Comparison of ENCODE assay signal across 8 cellular contexts in the genomic region with DNA sequence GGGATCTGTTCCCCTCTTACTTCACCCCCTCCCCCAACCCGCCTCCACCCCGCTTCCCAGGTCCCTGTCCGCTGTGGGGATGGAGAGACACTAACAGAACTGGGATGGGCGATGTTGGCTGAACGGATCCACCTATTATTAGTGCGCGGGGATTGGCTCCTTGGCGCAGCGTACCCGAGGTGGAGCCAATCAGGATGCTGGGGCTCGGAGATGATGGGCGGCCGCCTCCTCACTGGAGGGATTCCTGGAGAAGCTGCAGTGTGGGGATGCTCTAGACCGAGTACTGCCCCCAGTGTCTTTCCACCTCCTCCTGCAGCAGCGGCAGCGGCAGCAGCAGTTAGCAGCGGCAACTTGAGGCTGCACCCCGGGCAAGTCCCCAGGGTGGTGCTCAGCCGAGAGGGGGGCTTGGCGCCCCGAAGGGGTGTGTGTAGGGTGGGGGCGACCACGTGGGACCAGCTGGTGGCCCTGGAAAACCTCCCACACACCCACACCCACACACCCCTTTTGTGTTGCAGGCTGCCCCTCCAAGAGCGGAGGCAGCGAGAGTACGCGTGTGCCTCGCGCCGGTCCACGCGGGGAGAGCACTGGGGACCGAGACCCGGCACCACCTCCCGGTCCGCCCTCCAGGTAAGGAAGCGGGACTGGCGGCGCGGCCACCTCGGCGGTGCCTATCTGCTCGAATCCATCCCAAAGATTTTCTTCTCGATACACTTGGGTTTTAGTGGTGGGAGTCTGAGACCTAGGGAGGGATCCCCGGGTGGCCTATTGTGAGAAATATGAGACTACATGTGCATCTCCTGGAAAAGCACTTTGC. TPM values are rescaled to one million over a fixed set of nuclear protein-coding genes. Genes with fewer than 3 reads are reported as not detected.
DNase-seq lines count a peak whose midpoint lies in the region; ATAC-seq and TF ChIP-seq lines count a peak whose summit lies in the region.

A gene (plus strand): TSS at position 292 of the 814 bp plus-strand sequence.

- H3K4me3 ChIP-seq in left lung (peak within 1 kb of the TSS; percentile 36 to 42), Karpas-422 (ENCODE audit: low read length) (no peak within 1 kb of the TSS)

- H3K4me1 ChIP-seq in left lung, result no peaks in the 10 kb centered on the region
- no peaks in the 10 kb centered on the region for H3K4me1 ChIP-seq in Karpas-422 (ENCODE audit: low read length)

- no peak within 1 kb of the TSS for H3K9ac ChIP-seq in Karpas-422 (ENCODE audit: low read length)

- peaks cover 14 to 38% of the 10 kb centered on the region in 2 donors for H3K27me3 ChIP-seq in left lung
- no peaks in the 10 kb centered on the region for H3K27me3 ChIP-seq in Karpas-422 (ENCODE audit: low read length)

- H3K9me2 ChIP-seq in Karpas-422 (replicated peaks; ENCODE audit: insufficient read depth, low read length), result no peaks in the 10 kb centered on the region

- H3K36me3 ChIP-seq in left lung (no peaks in the 10 kb centered on the region), Karpas-422 (ENCODE audit: insufficient read depth, low read length) (no peaks in the 10 kb centered on the region)

- ATAC-seq in HG03097 (IDR thresholded peaks at IDR 0.05; ENCODE audit: low FRiP score, unreplicated experiment) (peak; percentile 29), left lung (peak; percentile 61)

- H4K20me1 ChIP-seq in Karpas-422 (ENCODE audit: insufficient read depth, low read depth, low read length), result no peaks in the 10 kb centered on the region

- DNase-seq in GM13976 (ENCODE audit: low spot score) (peak; percentile 22), NCI-H524 treated with DMSO at 0.1 percent for 48 hours (lab: John Stamatoyannopoulos, UW) (peak; percentile 87), left lung (peak; percentile 30 to 70), Karpas-422 (no peak), NAMALWA (ENCODE audit: low spot score) (no peak)

- in situ Hi-C loops in GM13976 (cut with MboI; ENCODE audit: low sequenced_read_pairs, unreplicated experiment), result no loop called here

- no peaks in the 10 kb centered on the region for H3K36me3 Mint-ChIP-seq in dendritic cell treated with granulocyte-macrophage colony-stimulating factor and Interleukin-4, amounts not matched to agents 40 ng/mL and 50 ng/mL, for 4 days (ENCODE audit: low read depth)

- peaks cover 13% of the 10 kb centered on the region for H3K4me1 Mint-ChIP-seq in dendritic cell treated with granulocyte-macrophage colony-stimulating factor and Interleukin-4, amounts not matched to agents 40 ng/mL and 50 ng/mL, for 4 days (ENCODE audit: low read depth)

- intact Hi-C loops in dendritic cell treated with granulocyte-macrophage colony-stimulating factor and Interleukin-4, amounts not matched to agents 40 ng/mL and 50 ng/mL, for 4 days (cut with micrococcal nuclease), result no loop called here
- intact Hi-C loops in left lung (cut with DNase I), result no loop called here

- H2AFZ ChIP-seq in Karpas-422 (ENCODE audit: low read length), result no peak within 1 kb of the TSS

- no peak within 1 kb of the TSS for H3K4me2 ChIP-seq in Karpas-422 (ENCODE audit: low read depth, low read length, poor library complexity, severe bottlenecking)

- H3K4me3 Mint-ChIP-seq in dendritic cell treated with granulocyte-macrophage colony-stimulating factor and Interleukin-4, amounts not matched to agents 40 ng/mL and 50 ng/mL, for 4 days, result peak within 1 kb of the TSS; percentile 46

- no peaks in the 10 kb centered on the region for H3K9me3 ChIP-seq in left lung
- no peaks in the 10 kb centered on the region for H3K9me3 ChIP-seq in Karpas-422 (ENCODE audit: low read length)

- peak within 1 kb of the TSS in 1 of 2 donors; percentile 30 for H3K27ac ChIP-seq in left lung
- peak within 1 kb of the TSS; percentile 17 for H3K27ac ChIP-seq in temporal lobe (ENCODE audit: low read depth, low read length)
- no peak within 1 kb of the TSS for H3K27ac ChIP-seq in Karpas-422 (ENCODE audit: low read length)

- no peaks in the 10 kb centered on the region for H3K9me3 Mint-ChIP-seq in dendritic cell treated with granulocyte-macrophage colony-stimulating factor and Interleukin-4, amounts not matched to agents 40 ng/mL and 50 ng/mL, for 4 days

- no peak for TF ChIP-seq CTCF in GM13976 (IDR thresholded peaks at IDR 0.05; ENCODE audit: borderline replicate concordance, control extremely low read depth, extremely low read depth, insufficient read depth, missing control alignments)
- TF ChIP-seq CTCF in left lung (IDR thresholded peaks at IDR 0.05), result no peak

- H3K27me3 Mint-ChIP-seq in dendritic cell treated with granulocyte-macrophage colony-stimulating factor and Interleukin-4, amounts not matched to agents 40 ng/mL and 50 ng/mL, for 4 days, result peaks cover 41% of the 10 kb centered on the region

- no peaks in the 10 kb centered on the region for H3K79me2 ChIP-seq in Karpas-422 (ENCODE audit: low read length)

- no peak within 1 kb of the TSS for H3K27ac Mint-ChIP-seq in dendritic cell treated with granulocyte-macrophage colony-stimulating factor and Interleukin-4, amounts not matched to agents 40 ng/mL and 50 ng/mL, for 4 days

RNA-seq across cellular contexts. Expression of the gene that starts here (rescaled TPM):
- total RNA-seq in left lung (1 to 10 TPM; 1.5 TPM), temporal lobe (152 TPM)
- not detected in 2 replicates for total RNA-seq in Karpas-422 (2014; rRNA removed; shearing (Covaris generic); ENCODE audit: low replicate concordance)

Comparison
In these comparisons a context has a peak if more than half of its experiments do, and no peak if none do; other contexts are left out.
1. RNA of the gene that starts here (total RNA-seq): 152 TPM in temporal lobe (single experiment); 1.5 TPM in left lung and not detected in Karpas-422; every median in the first group is over 10 times any median in the second.
2. DNase-seq: peak in GM13976 (single experiment), NCI-H524 treated with DMSO at 0.1 percent for 48 hours (single experiment) and left lung (2 of 2); none in Karpas-422 (single experiment) and NAMALWA (single experiment).